Comparison of ENCODE assay signal across 8 cellular contexts in the genomic region with DNA sequence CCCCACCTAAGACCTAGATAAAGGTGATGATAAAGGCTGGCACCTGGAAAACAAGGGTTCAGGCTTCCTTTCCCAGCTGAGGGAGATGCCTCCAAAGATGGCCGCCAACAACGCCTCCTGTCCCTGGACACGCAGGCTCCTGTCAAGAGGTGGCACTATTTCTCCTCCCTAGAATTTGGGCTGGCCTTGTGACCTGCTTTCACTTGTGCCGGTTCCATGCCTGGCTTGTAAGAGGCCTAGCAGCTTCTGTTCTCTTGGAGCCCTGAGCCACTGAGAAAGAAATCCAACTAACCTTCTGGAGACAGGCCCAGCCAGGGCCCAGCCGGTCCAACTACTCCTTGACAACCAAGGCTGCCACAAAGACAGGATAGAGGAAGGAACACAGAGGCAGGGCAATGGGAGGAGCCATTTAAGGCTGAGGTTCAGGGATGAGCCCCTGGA.
DNase-seq lines count a peak whose midpoint lies in the region; ATAC-seq and TF ChIP-seq lines count a peak whose summit lies in the region.

No MANE protein-coding gene starts in this region.

- ATAC-seq in left lobe of liver (peak; percentile 99), GM21526 (IDR thresholded peaks at IDR 0.05; ENCODE audit: low FRiP score, unreplicated experiment) (no peak), HG02981 (IDR thresholded peaks at IDR 0.05; ENCODE audit: unreplicated experiment) (no peak)

- no peaks in the 10 kb centered on the region for H3K4me1 ChIP-seq in colonic mucosa

- no peaks in the 10 kb centered on the region for H3K27me3 ChIP-seq in colonic mucosa

- intact Hi-C loops in colonic mucosa (cut with DNase I): loop anchor here (5.0 kb wide), 2 partner anchors 139 to 194 kb away; no protein-coding TSS in a partner anchor

- TF ChIP-seq CTCF in colonic mucosa (IDR thresholded peaks at IDR 0.05): peak; percentile 54

- no peak overlapping the region for H3K9ac ChIP-seq in colonic mucosa (ENCODE audit: low read depth in 2 of 2, low read length in 2 of 2)

- no peaks in the 10 kb centered on the region for H3K36me3 ChIP-seq in colonic mucosa

- H3K9me3 ChIP-seq in colonic mucosa: no peaks in the 10 kb centered on the region

- no peak overlapping the region for H3K4me3 ChIP-seq in colonic mucosa

- DNase-seq in GDM1 (lab: John Stamatoyannopoulos, UW) (peak; percentile 48), NCI-H1092 treated with DMSO at 0.1 percent for 48 hours (lab: John Stamatoyannopoulos, UW) (peak; percentile 66), colonic mucosa (peak; percentile 66), left lobe of liver (ENCODE audit: low spot score) (peak; percentile 73)
- peak; percentile 30 for DNase-seq in activated CD4-positive, alpha-beta T cell treated with anti-CD3 and anti-CD28 coated beads for 1 hour
- peak in 2 of 3 experiments; percentile 25 to 33 for DNase-seq in stimulated activated CD4-positive, alpha-beta T cell treated with anti-CD3 and anti-CD28 coated beads, TNF-alpha, amount 100 ng/mL, for 4 hours (ENCODE audit: low read depth in 3 of 3)

- no peak overlapping the region for H3K27ac ChIP-seq in colonic mucosa
